8 cellular contexts compared by ENCODE assay signal in genomic region chr1:202464153-202464742, GRCh38.
A peak's percentile ranks its signal among the peaks of the same experiment; 100 is the strongest.
DNase-seq lines count a peak whose midpoint lies in the region; ATAC-seq, FAIRE-seq and TF ChIP-seq lines count a peak whose summit lies in the region.
"Not testable (repeated sequence)": the region's sequence is repeated elsewhere in the genome, so short reads cannot be mapped to it uniquely, and the experiment has no call there.

No MANE protein-coding gene starts in this region.

- not testable (repeated sequence) for H3K27ac ChIP-seq in CD4-positive, alpha-beta T cell (ENCODE audit: low read depth, low read length); GM23248; foreskin keratinocyte; mesendoderm (ENCODE audit: low read depth, low read length)
- peak overlapping the region in 1 of 4 donors; percentile 20 for H3K27ac ChIP-seq in body of pancreas

- H2BK120ac ChIP-seq in mesendoderm (ENCODE audit: low read depth, low read length) = not testable (repeated sequence)

- not testable (repeated sequence) for H3K27me3 ChIP-seq in CD4-positive, alpha-beta T cell (ENCODE audit: control insufficient read depth, insufficient read depth, low read length); GM23248 (replicated peaks; ENCODE audit: insufficient read depth); body of pancreas; foreskin keratinocyte; mesendoderm (ENCODE audit: insufficient read depth, low read length, poor library complexity)

- H3K9ac ChIP-seq in GM23248; mesendoderm (ENCODE audit: low read length): not testable (repeated sequence)

- ATAC-seq in CD4-positive, alpha-beta T cell (ENCODE audit: poor library complexity) = peak; percentile 62
- ATAC-seq in body of pancreas = peak; percentile 62
- ATAC-seq in foreskin keratinocyte = not testable (repeated sequence)

- WGBS in GM23248 (ENCODE audit: low coverage in 1 of 2, low lambda C conversion rate in 2 of 2, missing lambda C conversion rate in 2 of 2), 2 experiments = 51 to 65% methylated on average over 4 of the region's 4 CpGs
- WGBS in body of pancreas, 2 donors = 8 to 15% methylated on average over 4 of the region's 4 CpGs
- WGBS in mesendoderm (ENCODE audit: extremely low coverage, insufficient coverage, low lambda C conversion rate) = no CpG with 5 or more reads among the region's 4 CpGs

- not testable (repeated sequence) for H3K23ac ChIP-seq in mesendoderm (ENCODE audit: low read length)

- H3K9me3 ChIP-seq in CD4-positive, alpha-beta T cell (ENCODE audit: control insufficient read depth, low read length); GM23248 (ENCODE audit: low read depth); body of pancreas: not testable (repeated sequence)

- FAIRE-seq in RCC 7860 (lab: Jason Lieb, UNC) = peak; percentile 55

- H3K4me1 Mint-ChIP-seq in CD4-positive, alpha-beta T cell (ENCODE audit: low read depth) = not testable (repeated sequence)

- not testable (repeated sequence) for H3K4me3 Mint-ChIP-seq in CD4-positive, alpha-beta T cell

- not testable (repeated sequence) for DNase-seq in CD4-positive, alpha-beta T cell; RCC 7860 (ENCODE audit: low spot score)
- DNase-seq in GM23248 (peak; percentile 40), NCI-H1694 (lab: John Stamatoyannopoulos, UW) (peak; percentile 44), body of pancreas (peak in 1 of 4 donors; percentile 40), foreskin keratinocyte (peak in 1 of 2 donors; percentile 28), mesendoderm (peak; percentile 23), smooth muscle cell of the brain vasculature (ENCODE audit: low read depth, low spot score) (peak; percentile 17)

- not testable (repeated sequence) for H3K18ac ChIP-seq in mesendoderm (ENCODE audit: low read length)

- H4K8ac ChIP-seq in mesendoderm (ENCODE audit: low read depth, low read length) = not testable (repeated sequence)

- H3K79me2 ChIP-seq in GM23248 (ENCODE audit: insufficient read depth); mesendoderm (ENCODE audit: control insufficient read depth, insufficient read depth, low read length): not testable (repeated sequence)

- H3K4me1 ChIP-seq in GM23248 (ENCODE audit: insufficient read depth) (peaks cover 14% of the 10 kb centered on the region), body of pancreas (peaks cover 55% of the 10 kb centered on the region), foreskin keratinocyte (peaks cover 18% of the 10 kb centered on the region)
- not testable (repeated sequence) for H3K4me1 ChIP-seq in mesendoderm (ENCODE audit: control insufficient read depth, low read depth, low read length)

- in situ Hi-C loops in GM23248 (cut with MboI) = loop anchor here (10.0 kb wide), 1 partner anchor 251 kb away; the partner anchor contains the start of gene SYT2

- CTCF ChIA-PET in CD4-positive, alpha-beta T cell (lab: Charles Lee) = interaction anchor here (0.6 to 4.5 kb wide), 5 partner anchors 9 to 752 kb away, joined by 3 to 41 read pairs (median 3); no protein-coding TSS in a partner anchor

- not testable (repeated sequence) for H3K36me3 Mint-ChIP-seq in CD4-positive, alpha-beta T cell (ENCODE audit: low read depth)

- H2AFZ ChIP-seq in GM23248 = not testable (repeated sequence)

- H3K27ac Mint-ChIP-seq in CD4-positive, alpha-beta T cell = not testable (repeated sequence)

- peaks cover 12% of the 10 kb centered on the region for H3F3A ChIP-seq in GM23248 (ENCODE audit: insufficient read depth)

- not testable (repeated sequence) for H3K79me1 ChIP-seq in mesendoderm (ENCODE audit: low read length)

- not testable (repeated sequence) for H3K36me3 ChIP-seq in GM23248 (ENCODE audit: low read depth); body of pancreas (replicated peaks in 1 of 2; ENCODE audit: insufficient read depth in 1 of 2, low read depth in 2 of 2); mesendoderm (ENCODE audit: control insufficient read depth, insufficient read depth, low read length)

- not testable (repeated sequence) for H2BK5ac ChIP-seq in mesendoderm (ENCODE audit: low read length)

- H3K9me3 Mint-ChIP-seq in CD4-positive, alpha-beta T cell = not testable (repeated sequence)

- H3K4me2 ChIP-seq in GM23248 (ENCODE audit: unreplicated experiment); mesendoderm (ENCODE audit: low read length): not testable (repeated sequence)

- H3K9me2 ChIP-seq in GM23248 (ENCODE audit: insufficient read depth) = not testable (repeated sequence)

- H4K5ac ChIP-seq in mesendoderm (ENCODE audit: low read length) = not testable (repeated sequence)

- not testable (repeated sequence) for H3K27me3 Mint-ChIP-seq in CD4-positive, alpha-beta T cell

- not testable (repeated sequence) for H2AK5ac ChIP-seq in mesendoderm (ENCODE audit: low read length)

- H3K4ac ChIP-seq in mesendoderm (ENCODE audit: low read depth, low read length) = not testable (repeated sequence)

- not testable (repeated sequence) for TF ChIP-seq POLR2A in body of pancreas (IDR thresholded peaks at IDR 0.05)

- not testable (repeated sequence) for H4K20me1 ChIP-seq in GM23248 (ENCODE audit: insufficient read depth)

- H3K56ac ChIP-seq in mesendoderm (ENCODE audit: low read length) = not testable (repeated sequence)

- POLR2A ChIA-PET in CD4-positive, alpha-beta T cell (lab: Charles Lee) = interaction anchor here (1.3 kb wide), 1 partner anchor 255 kb away, joined by 3 read pairs; no protein-coding TSS in a partner anchor

- TF ChIP-seq CTCF in CD4-positive, alpha-beta T cell (IDR thresholded peaks at IDR 0.05) = peak; percentile 62
- TF ChIP-seq CTCF in body of pancreas (IDR thresholded peaks at IDR 0.05) (peak in 6 of 7 experiments; percentile 22 to 77 (median 56)), foreskin keratinocyte (conservative IDR thresholded peaks at IDR 0.05) (peak; percentile 69)

- intact Hi-C loops in CD4-positive, alpha-beta T cell (cut with DNase I, micrococcal nuclease) = loop anchor here (1.0 to 10.0 kb wide), 5 partner anchors 161 to 531 kb away; no protein-coding TSS in a partner anchor
- intact Hi-C loops in body of pancreas (cut with DNase I) = not testable (repeated sequence)

- not testable (repeated sequence) for H2BK15ac ChIP-seq in mesendoderm (replicated peaks; ENCODE audit: low read depth)

- not testable (repeated sequence) for H3K4me3 ChIP-seq in GM23248; body of pancreas; mesendoderm (ENCODE audit: low read length)
